ENCODE assay signal across 24 cellular contexts in the genomic region with DNA sequence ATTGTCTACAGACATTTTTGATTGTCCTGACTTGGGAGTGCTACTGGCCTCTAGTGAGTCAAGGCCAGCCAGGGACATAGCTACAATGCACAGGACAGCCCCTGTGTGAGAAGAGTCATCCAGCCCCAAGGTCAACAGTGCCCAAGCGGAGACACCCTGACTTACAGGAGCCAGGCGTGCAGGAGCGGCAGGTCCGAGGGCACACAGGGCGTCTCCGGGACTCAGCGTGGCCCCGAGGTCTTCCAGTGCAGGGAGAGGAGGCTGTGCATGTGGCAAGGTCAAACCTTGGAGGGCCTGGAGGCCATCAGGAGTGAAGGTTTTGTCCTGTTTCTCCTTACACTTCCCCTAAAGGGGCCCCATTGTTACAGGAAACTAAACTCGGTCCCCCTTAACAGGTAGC.
"Had no signal": no experiment of that assay in that cellular context is flagged by ENCODE, and none has a peak within 500 bp of the region (broad histone marks: within the 10 kb centered on the region; RNA-seq: fewer than 3 reads in every experiment).

No MANE protein-coding gene starts in this region.

- H3K36me3 ChIP-seq: left lung, lower lobe of right lung, neural progenitor cell, ovary, suprapubic skin, tibial nerve, uterus had no signal

- H3K4me3 ChIP-seq: left lung, lower lobe of right lung, neural progenitor cell, ovary, skin epidermis, suprapubic skin, tibial nerve, uterus had no signal

- H3K9me3 ChIP-seq: left lung, lower lobe of right lung, ovary, suprapubic skin, tibial nerve, uterus had no signal

- H3K27ac ChIP-seq: left lung, lower lobe of right lung, neural progenitor cell, ovary, skin epidermis, suprapubic skin, tibial nerve, uterus had no signal

- H3K4me1 ChIP-seq: left lung, suprapubic skin, uterus had no signal

- ATAC-seq: left colon, left lung, lower lobe of right lung, natural killer cell, sciatic nerve had no signal

- DNase-seq: hypothalamus; immature natural killer cell; kidney; left colon; left lung; lower lobe of right lung; mammary epithelial cell; mesenchymal stem cell; naive B cell; natural killer cell; nephron progenitor cell; ovary; right cardiac atrium; stimulated activated CD4-positive, alpha-beta T cell treated with anti-CD3 and anti-CD28 coated beads, Interleukin-12 subunit alpha, Interleukin-12 subunit beta, amount 100 ng/mL, for 4 hours; stimulated activated CD4-positive, alpha-beta T cell treated with anti-CD3 and anti-CD28 coated beads, Interleukin-15, amount 100 ng/mL, for 24 hours; stimulated activated CD4-positive, alpha-beta T cell treated with anti-CD3 and anti-CD28 coated beads, Interleukin-2, amount 100 ng/mL, for 24 hours; stimulated activated CD4-positive, alpha-beta T cell treated with anti-CD3 and anti-CD28 coated beads, Interleukin-4, amount 100 ng/mL, for 1 hour; stimulated activated naive CD4-positive, alpha-beta T cell; uterus had no signal

- H3K27me3 ChIP-seq: left lung, neural progenitor cell, ovary, suprapubic skin, tibial nerve, uterus had no signal
